In genomic region chr7:30595461-30596042, GRCh38 we compare ENCODE assay signal across 8 cellular contexts. TPM values are rescaled to one million over a fixed set of nuclear protein-coding genes. Genes with fewer than 3 reads are reported as not detected.
DNase-seq lines count a peak whose midpoint lies in the region; ATAC-seq and TF ChIP-seq lines count a peak whose summit lies in the region.

No MANE protein-coding gene starts in this region.

- no peak for TF ChIP-seq CTCF in osteocyte (IDR thresholded peaks at IDR 0.05)

- H3K27ac ChIP-seq in esophagus (ENCODE audit: low read depth in 2 of 2, low read length in 1 of 2): peak overlapping the region; percentile 96 to 98

- H3K36me3 ChIP-seq in esophagus (ENCODE audit: control insufficient read depth in 2 of 2, insufficient read depth in 2 of 2, low read length in 1 of 2): no peaks in the 10 kb centered on the region

- H3K9me3 Mint-ChIP-seq in activated naive CD4-positive, alpha-beta T cell treated with anti-CD3 and anti-CD28 coated beads, Interleukin-2, amount 10 ng/mL, durations not matched to agents 7 days and 5 days: no peaks in the 10 kb centered on the region
- H3K9me3 Mint-ChIP-seq in osteocyte (ENCODE audit: unreplicated experiment): no peaks in the 10 kb centered on the region

- in situ Hi-C loops in SK-MEL-5 (cut with HindIII; ENCODE audit: low pct_unique_long_range_greater_than_20kb, low sequenced_read_pairs): no loop called here

- no peaks in the 10 kb centered on the region for H3K27me3 ChIP-seq in esophagus (ENCODE audit: control insufficient read depth in 1 of 2, insufficient read depth in 2 of 2, low read length in 2 of 2)

- WGBS in esophagus, 2 donors: 1 to 2% methylated on average over 11 of the region's 11 CpGs

- H3K4me1 ChIP-seq in esophagus (ENCODE audit: control insufficient read depth in 2 of 2, insufficient read depth in 2 of 2, low read length in 1 of 2): no peaks in the 10 kb centered on the region

- H3K4me3 Mint-ChIP-seq in activated naive CD4-positive, alpha-beta T cell treated with anti-CD3 and anti-CD28 coated beads, Interleukin-2, amount 10 ng/mL, durations not matched to agents 7 days and 5 days: peak overlapping the region; percentile 89
- H3K4me3 Mint-ChIP-seq in osteocyte (ENCODE audit: unreplicated experiment): peak overlapping the region; percentile 100

- peaks cover 4% of the 10 kb centered on the region for H3K27me3 Mint-ChIP-seq in activated naive CD4-positive, alpha-beta T cell treated with anti-CD3 and anti-CD28 coated beads, Interleukin-2, amount 10 ng/mL, durations not matched to agents 7 days and 5 days
- H3K27me3 Mint-ChIP-seq in osteocyte (ENCODE audit: unreplicated experiment): no peaks in the 10 kb centered on the region

- H3K27ac Mint-ChIP-seq in activated naive CD4-positive, alpha-beta T cell treated with anti-CD3 and anti-CD28 coated beads, Interleukin-2, amount 10 ng/mL, durations not matched to agents 7 days and 5 days: peak overlapping the region; percentile 100
- peak overlapping the region; percentile 100 for H3K27ac Mint-ChIP-seq in osteocyte (ENCODE audit: unreplicated experiment)

- no peak for ATAC-seq in HG03521 (IDR thresholded peaks at IDR 0.05; ENCODE audit: unreplicated experiment)

- DNase-seq in activated naive CD4-positive, alpha-beta T cell treated with anti-CD3 and anti-CD28 coated beads, Interleukin-2, amount 10 ng/mL, durations not matched to agents 7 days and 5 days: no peak
- DNase-seq in activated naive CD4-positive, alpha-beta T cell treated with Interleukin-2 at 50 U/mL for 16 hours: no peak
- DNase-seq in SK-MEL-5 (ENCODE audit: low read depth, low spot score) (peak; percentile 28), osteocyte (ENCODE audit: extremely low spot score, unreplicated experiment) (no peak), NCI-H2227 treated with DMSO at 0.1 percent for 48 hours (lab: John Stamatoyannopoulos, UW) (no peak), putamen (ENCODE audit: low spot score) (no peak)

- H3K36me3 Mint-ChIP-seq in activated naive CD4-positive, alpha-beta T cell treated with anti-CD3 and anti-CD28 coated beads, Interleukin-2, amount 10 ng/mL, durations not matched to agents 7 days and 5 days: peaks cover 35% of the 10 kb centered on the region
- peaks cover 33% of the 10 kb centered on the region for H3K36me3 Mint-ChIP-seq in osteocyte (ENCODE audit: unreplicated experiment)

- no peaks in the 10 kb centered on the region for H3K9me3 ChIP-seq in esophagus (ENCODE audit: control insufficient read depth in 2 of 2, insufficient read depth in 1 of 2, low read depth in 1 of 2, low read length in 1 of 2)

- CTCF ChIA-PET in activated naive CD4-positive, alpha-beta T cell treated with anti-CD3 and anti-CD28 coated beads, Interleukin-2, amount 10 ng/mL, durations not matched to agents 7 days and 5 days (lab: Charles Lee): no interaction called here

- H3K4me1 Mint-ChIP-seq in activated naive CD4-positive, alpha-beta T cell treated with anti-CD3 and anti-CD28 coated beads, Interleukin-2, amount 10 ng/mL, durations not matched to agents 7 days and 5 days: peaks cover 58% of the 10 kb centered on the region
- H3K4me1 Mint-ChIP-seq in osteocyte (ENCODE audit: unreplicated experiment): peaks cover 51% of the 10 kb centered on the region

- peak overlapping the region; percentile 90 to 91 for H3K4me3 ChIP-seq in esophagus (ENCODE audit: low read depth in 1 of 2, low read length in 2 of 2)

RNA-seq across cellular contexts. Expression of gene GARS1, which starts 0.9 kb away (rescaled TPM):
- 290 and 301 TPM in 2 replicates for total RNA-seq in SK-MEL-5 (2014; rRNA removed; shearing (Covaris generic))
- polyA plus RNA-seq in SK-MEL-5 (2015; cell fraction: cytosol; rRNA removed): 1,062 and 1,260 TPM in 2 replicates
- 1,013 and 1,142 TPM in 2 replicates for polyA plus RNA-seq in SK-MEL-5 (2015; cell fraction: nucleus; rRNA removed)
- polyA plus RNA-seq in esophagus: 100 to 1,000 TPM in 1 of 2 donors, 10 to 100 TPM in 1; 68.0 to 124 TPM
- total RNA-seq in osteocyte: 320 and 346 TPM in 2 replicates
